ENCODE assay signal across 8 cellular contexts in the genomic region with DNA sequence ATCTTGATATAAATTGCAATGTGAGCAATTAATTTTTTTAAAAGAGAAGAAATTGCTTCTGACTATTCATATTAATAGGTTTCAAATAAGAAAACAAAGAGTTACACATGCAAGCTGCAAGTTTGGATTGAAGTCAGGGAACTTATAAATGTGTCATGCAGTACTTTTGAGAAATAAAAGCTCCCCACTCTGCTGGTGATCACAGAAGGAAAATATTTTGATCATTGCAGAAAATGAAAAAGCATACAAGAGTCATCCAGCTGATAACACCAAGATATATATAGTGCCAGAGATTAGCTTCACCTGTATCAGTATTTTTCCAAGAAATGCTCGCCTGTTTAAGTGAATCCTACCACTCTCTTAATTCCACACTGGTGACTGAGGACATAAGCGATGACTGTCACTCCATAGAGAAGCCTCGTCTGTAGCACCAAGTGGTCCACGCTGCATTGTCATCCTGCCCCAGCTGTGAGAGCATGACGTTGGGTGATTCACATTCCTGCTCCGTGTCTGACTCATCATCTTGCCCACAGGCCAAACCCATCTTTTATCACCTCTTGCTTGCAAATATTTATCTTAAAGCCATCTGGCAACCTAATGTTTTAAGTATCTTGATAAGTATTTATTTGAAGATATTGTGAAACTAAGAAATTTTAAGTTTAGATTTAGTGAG.
A peak's percentile ranks its signal among the peaks of the same experiment; 100 is the strongest.
DNase-seq lines count a peak whose midpoint lies in the region; ATAC-seq and TF ChIP-seq lines count a peak whose summit lies in the region.

No MANE protein-coding gene starts in this region.

- H3K36me3 ChIP-seq in adipocyte (ENCODE audit: control insufficient read depth, insufficient read depth, low read length, severe bottlenecking) (no peaks in the 10 kb centered on the region), BE2C (no peaks in the 10 kb centered on the region), uterus (no peaks in the 10 kb centered on the region)

- H3K36me3 Mint-ChIP-seq in activated T-cell treated with anti-CD3 and anti-CD28 coated beads, Interleukin-2, amount 50 U/mL, for 4 hours (ENCODE audit: insufficient read depth): no peaks in the 10 kb centered on the region

- no peak overlapping the region for H3K4me3 Mint-ChIP-seq in activated T-cell treated with anti-CD3 and anti-CD28 coated beads, Interleukin-2, amount 50 U/mL, for 4 hours

- H3K27me3 Mint-ChIP-seq in activated T-cell treated with anti-CD3 and anti-CD28 coated beads, Interleukin-2, amount 50 U/mL, for 4 hours (ENCODE audit: low read depth): no peaks in the 10 kb centered on the region

- H3K4me1 Mint-ChIP-seq in activated T-cell treated with anti-CD3 and anti-CD28 coated beads, Interleukin-2, amount 50 U/mL, for 4 hours (ENCODE audit: low read depth): no peaks in the 10 kb centered on the region

- no peak for ATAC-seq in stimulated activated naive CD8-positive, alpha-beta T cell treated with anti-CD3 and anti-CD28 coated beads, Interleukin-15, Interleukin-2, amounts not matched to agents 100 U/mL and 50 U/mL, for 24 hours
- no peak for ATAC-seq in activated T-cell treated with anti-CD3 and anti-CD28 coated beads, Interleukin-2, amount 50 U/mL, for 4 hours

- no peak overlapping the region for H3K27ac ChIP-seq in uterus

- TF ChIP-seq POLR2A in NB4 (IDR thresholded peaks at IDR 0.05; ENCODE audit: extremely low read depth, insufficient read length) (no peak), uterus (IDR thresholded peaks at IDR 0.05) (no peak)

- intact Hi-C loops in uterus (cut with DNase I; ENCODE audit: low total_unique reads): no loop called here

- peak; percentile 81 for DNase-seq in DMS 273 (lab: John Stamatoyannopoulos, UW; ENCODE audit: unreplicated experiment)
- DNase-seq in NB4 (ENCODE audit: low read depth): peak; percentile 31
- peak; percentile 59 for DNase-seq in adipocyte (ENCODE audit: low read depth)
- DNase-seq in kidney tubule cell (ENCODE audit: low spot score): peak; percentile 89
- no peak for DNase-seq in stimulated activated naive CD8-positive, alpha-beta T cell treated with anti-CD3 and anti-CD28 coated beads, Interleukin-15, Interleukin-2, amounts not matched to agents 100 U/mL and 50 U/mL, for 24 hours
- no peak for DNase-seq in BE2C
- no peak for DNase-seq in activated T-cell treated with anti-CD3 and anti-CD28 coated beads, Interleukin-2, amount 50 U/mL, for 4 hours
- no peak for DNase-seq in uterus

- H3K9me3 Mint-ChIP-seq in activated T-cell treated with anti-CD3 and anti-CD28 coated beads, Interleukin-2, amount 50 U/mL, for 4 hours: peaks cover 4% of the 10 kb centered on the region

- no peaks in the 10 kb centered on the region for H3K27me3 ChIP-seq in adipocyte (replicated peaks; ENCODE audit: control insufficient read depth, insufficient read depth, low read length)
- H3K27me3 ChIP-seq in BE2C: no peaks in the 10 kb centered on the region
- H3K27me3 ChIP-seq in uterus: no peaks in the 10 kb centered on the region

- peaks cover 19% of the 10 kb centered on the region for H3K4me1 ChIP-seq in adipocyte (ENCODE audit: control insufficient read depth, insufficient read depth, low read length)
- H3K4me1 ChIP-seq in BE2C: no peaks in the 10 kb centered on the region
- no peaks in the 10 kb centered on the region for H3K4me1 ChIP-seq in uterus

- TF ChIP-seq CTCF in NB4 (IDR thresholded peaks at IDR 0.05; ENCODE audit: low read depth, low read length) (no peak), BE2C (IDR thresholded peaks at IDR 0.05; ENCODE audit: low read depth, low read length) (no peak), uterus (IDR thresholded peaks at IDR 0.05) (no peak)

- H3K9me3 ChIP-seq in adipocyte (ENCODE audit: control insufficient read depth, low read length) (no peaks in the 10 kb centered on the region), BE2C (no peaks in the 10 kb centered on the region), uterus (no peaks in the 10 kb centered on the region)

- H3K4me3 ChIP-seq in NB4 (ENCODE audit: low read depth, low read length): no peak overlapping the region
- H3K4me3 ChIP-seq in adipocyte (ENCODE audit: low read length): peak overlapping the region; percentile 44
- no peak overlapping the region for H3K4me3 ChIP-seq in BE2C (ENCODE audit: low read depth, low read length)
- no peak overlapping the region for H3K4me3 ChIP-seq in uterus

- no peak overlapping the region for H3K9ac ChIP-seq in adipocyte (ENCODE audit: low read length)

Comparison
In these comparisons a context has a peak if more than half of its experiments do, and no peak if none do; other contexts are left out.
1. DNase-seq: peak in DMS 273 (single experiment), NB4 (single experiment), adipocyte (single experiment) and kidney tubule cell (single experiment); none in stimulated activated naive CD8-positive, alpha-beta T cell treated with anti-CD3 and anti-CD28 coated beads, Interleukin-15, Interleukin-2, amounts not matched to agents 100 U/mL and 50 U/mL, for 24 hours (single experiment), BE2C (single experiment), activated T-cell treated with anti-CD3 and anti-CD28 coated beads, Interleukin-2, amount 50 U/mL, for 4 hours (single experiment) and uterus (0 of 2).